ENCODE assay signal across 10 cellular contexts in genomic region chr15:63044077-63044644, GRCh38. TPM values are rescaled to one million over a fixed set of nuclear protein-coding genes. Genes with fewer than 3 reads are reported as not detected.
A peak's percentile ranks its signal among the peaks of the same experiment; 100 is the strongest.
DNase-seq lines count a peak whose midpoint lies in the region; ATAC-seq, FAIRE-seq and TF ChIP-seq lines count a peak whose summit lies in the region.
"Had no signal": no experiment of that assay in that cellular context is flagged by ENCODE, and none has a peak within 500 bp of the region (broad histone marks: within the 10 kb centered on the region; RNA-seq: fewer than 3 reads in every experiment).

No MANE protein-coding gene starts in this region.

- intact Hi-C loops in prostate gland (cut with DNase I), result loop anchor here (1.0 to 5.0 kb wide), 2 partner anchors 146 to 262 kb away; no protein-coding TSS in a partner anchor

- ATAC-seq in GM19351 (IDR thresholded peaks at IDR 0.05; ENCODE audit: unreplicated experiment), result no peak
- ATAC-seq in natural killer cell treated with Interleukin-12 subunit alpha and Interleukin-12 subunit beta and Interleukin-15 and Interleukin-18, amount 100 ng/mL, for 72 hours, result no peak

- no peak for FAIRE-seq in urothelium cell line (lab: Jason Lieb, UNC)

- peaks cover 12% of the 10 kb centered on the region for H3K4me1 Mint-ChIP-seq in glutamatergic neuron (ENCODE audit: low read depth, unreplicated experiment)
- H3K4me1 Mint-ChIP-seq in natural killer cell treated with Interleukin-12 subunit alpha and Interleukin-12 subunit beta and Interleukin-15 and Interleukin-18, amount 100 ng/mL, for 72 hours (ENCODE audit: low read depth in 2 of 2), result peaks cover 11 to 17% of the 10 kb centered on the region in 2 donors

- H3K4me3 Mint-ChIP-seq in glutamatergic neuron (ENCODE audit: unreplicated experiment), result peak overlapping the region; percentile 89
- H3K4me3 Mint-ChIP-seq in natural killer cell treated with Interleukin-12 subunit alpha and Interleukin-12 subunit beta and Interleukin-15 and Interleukin-18, amount 100 ng/mL, for 72 hours, result no peak overlapping the region
- H3K4me3 Mint-ChIP-seq: activated CD4-positive, alpha-beta T cell treated with anti-CD3 and anti-CD28 coated beads, Interleukin-2, amount 10 ng/mL, durations not matched to agents 7 days and 5 days had no signal

- peaks cover 3% of the 10 kb centered on the region for H3K9me3 Mint-ChIP-seq in glutamatergic neuron (ENCODE audit: unreplicated experiment)
- no peaks in the 10 kb centered on the region for H3K9me3 Mint-ChIP-seq in natural killer cell treated with Interleukin-12 subunit alpha and Interleukin-12 subunit beta and Interleukin-15 and Interleukin-18, amount 100 ng/mL, for 72 hours
- H3K9me3 Mint-ChIP-seq: activated CD4-positive, alpha-beta T cell treated with anti-CD3 and anti-CD28 coated beads, Interleukin-2, amount 10 ng/mL, durations not matched to agents 7 days and 5 days had no signal

- no peak overlapping the region for H3K27ac Mint-ChIP-seq in glutamatergic neuron (ENCODE audit: unreplicated experiment)
- H3K27ac Mint-ChIP-seq in natural killer cell treated with Interleukin-12 subunit alpha and Interleukin-12 subunit beta and Interleukin-15 and Interleukin-18, amount 100 ng/mL, for 72 hours, result no peak overlapping the region
- H3K27ac Mint-ChIP-seq: activated CD4-positive, alpha-beta T cell treated with anti-CD3 and anti-CD28 coated beads, Interleukin-2, amount 10 ng/mL, durations not matched to agents 7 days and 5 days had no signal

- DNase-seq in Daoy (ENCODE audit: low read depth), result peak; percentile 16
- DNase-seq in WERI-Rb-1, result no peak
- DNase-seq in glutamatergic neuron, result no peak
- DNase-seq in prostate gland (ENCODE audit: low spot score), result no peak
- DNase-seq in urothelium cell line (ENCODE audit: low spot score), result no peak
- DNase-seq in natural killer cell treated with Interleukin-12 subunit alpha and Interleukin-12 subunit beta and Interleukin-15 and Interleukin-18, amount 100 ng/mL, for 72 hours (ENCODE audit: low spot score), result no peak
- no peak for DNase-seq in NCI-H1436 (lab: John Stamatoyannopoulos, UW)
- DNase-seq: activated CD4-positive, alpha-beta T cell treated with anti-CD3 and anti-CD28 coated beads, Interleukin-2, amount 10 ng/mL, durations not matched to agents 7 days and 5 days; NCI-H187 treated with DMSO at 0.1 percent for 48 hours had no signal

- no peaks in the 10 kb centered on the region for H3K36me3 Mint-ChIP-seq in glutamatergic neuron (ENCODE audit: unreplicated experiment)
- no peaks in the 10 kb centered on the region for H3K36me3 Mint-ChIP-seq in natural killer cell treated with Interleukin-12 subunit alpha and Interleukin-12 subunit beta and Interleukin-15 and Interleukin-18, amount 100 ng/mL, for 72 hours

- H3K27me3 ChIP-seq in WERI-Rb-1 (ENCODE audit: insufficient read depth, low read depth, severe bottlenecking) (peaks cover 25% of the 10 kb centered on the region), prostate gland (replicated peaks; ENCODE audit: insufficient read depth) (no peaks in the 10 kb centered on the region)

- 54% methylated on average over 7 of the region's 7 CpGs for WGBS in prostate gland

- peaks cover 5% of the 10 kb centered on the region for H3K4me1 ChIP-seq in prostate gland (replicated peaks)

- H3K4me3 ChIP-seq in WERI-Rb-1 (ENCODE audit: low read depth, low read length), result peak overlapping the region; percentile 61
- H3K4me3 ChIP-seq in prostate gland, result peak overlapping the region; percentile 51 to 58

- H3K36me3 ChIP-seq in WERI-Rb-1 (no peaks in the 10 kb centered on the region), prostate gland (no peaks in the 10 kb centered on the region)

- TF ChIP-seq POLR2A in prostate gland (IDR thresholded peaks at IDR 0.05), result no peak

- peaks cover 21% of the 10 kb centered on the region for H3K27me3 Mint-ChIP-seq in glutamatergic neuron (ENCODE audit: unreplicated experiment)
- peaks cover 56 to 75% of the 10 kb centered on the region in 2 donors for H3K27me3 Mint-ChIP-seq in natural killer cell treated with Interleukin-12 subunit alpha and Interleukin-12 subunit beta and Interleukin-15 and Interleukin-18, amount 100 ng/mL, for 72 hours

- H3K27ac ChIP-seq in WERI-Rb-1, result no peak overlapping the region
- H3K27ac ChIP-seq in prostate gland, result peak overlapping the region; percentile 91 to 95

- TF ChIP-seq CTCF in WERI-Rb-1 (IDR thresholded peaks at IDR 0.05; ENCODE audit: low read depth, low read length) (no peak), glutamatergic neuron (IDR thresholded peaks at IDR 0.05; ENCODE audit: partially characterized antibody, unreplicated experiment) (no peak), prostate gland (IDR thresholded peaks at IDR 0.05) (no peak)

- no peaks in the 10 kb centered on the region for H3K9me3 ChIP-seq in WERI-Rb-1 (ENCODE audit: severe bottlenecking)
- H3K9me3 ChIP-seq in prostate gland, result no peaks in the 10 kb centered on the region

RNA-seq across cellular contexts. Expression of gene TPM1, which starts 1.6 kb away (rescaled TPM):
- total RNA-seq in Daoy (2014; rRNA removed; shearing (Covaris generic)), result 1,551 and 1,952 TPM in 2 replicates
- total RNA-seq in glutamatergic neuron (ENCODE audit: unreplicated experiment) (255 TPM), prostate gland (100 to 1,000 TPM; 564 to 629 TPM)
- 10 to 100 TPM in 1 of 2 donors, 1 to 10 TPM in 1; 7.0 to 12.1 TPM for total RNA-seq in natural killer cell treated with Interleukin-12 subunit alpha and Interleukin-12 subunit beta and Interleukin-15 and Interleukin-18, amount 100 ng/mL, for 72 hours

Comparison
In these comparisons a context has a peak if more than half of its experiments do, and no peak if none do; other contexts are left out.
1. RNA of gene TPM1, which starts 1.6 kb away (total RNA-seq): 1,551 to 1,952 TPM in Daoy, 564 to 629 TPM in prostate gland and 255 TPM in glutamatergic neuron (single experiment); 7.0 to 12.1 TPM in natural killer cell treated with Interleukin-12 subunit alpha and Interleukin-12 subunit beta and Interleukin-15 and Interleukin-18, amount 100 ng/mL, for 72 hours; every median in the first group is over 10 times any median in the second.